In genomic region chr1:44345187-44345775, GRCh38 we compare ENCODE assay signal across 7 cellular contexts.
"Had no signal": no experiment of that assay in that cellular context is flagged by ENCODE, and none has a peak within 500 bp of the region (broad histone marks: within the 10 kb centered on the region; RNA-seq: fewer than 3 reads in every experiment).

No MANE protein-coding gene starts in this region.

- DNase-seq: activated CD4-positive, alpha-beta T cell treated with anti-CD3 and anti-CD28 coated beads, Interleukin-2, amount 50 U/mL, for 1 hour; activated CD8-positive, alpha-beta memory T cell treated with anti-CD3 and anti-CD28 coated beads for 24 hours; activated naive CD8-positive, alpha-beta T cell treated with anti-CD3 and anti-CD28 coated beads for 36 hours; foreskin fibroblast; posterior cingulate gyrus; stimulated activated CD4-positive, alpha-beta T cell treated with anti-CD3 and anti-CD28 coated beads, Interleukin-2, amount 100 ng/mL, for 48 hours; stimulated activated naive CD4-positive, alpha-beta T cell had no signal
